26 cellular contexts compared by ENCODE assay signal in the genomic region with DNA sequence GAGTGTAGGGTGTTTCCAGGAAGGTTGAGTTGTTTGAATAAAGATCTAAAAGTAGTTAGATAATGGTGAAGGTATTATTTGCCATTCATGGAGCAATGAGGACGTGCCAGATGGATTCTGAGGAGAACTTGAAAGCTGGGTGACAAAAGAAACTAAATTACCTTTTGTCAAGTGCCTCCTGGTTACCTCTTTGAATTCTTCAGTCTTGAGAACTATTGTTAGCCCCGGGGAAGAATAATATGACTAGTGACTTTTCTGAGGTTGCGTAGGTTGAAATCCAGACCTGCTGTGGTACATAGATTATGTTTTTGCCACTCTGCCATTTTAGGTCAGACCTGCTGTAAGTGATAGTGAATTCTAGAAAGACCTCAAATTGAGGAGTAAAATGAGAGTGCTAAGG. TPM values are rescaled to one million over a fixed set of nuclear protein-coding genes. Genes with fewer than 3 reads are reported as not detected.
DNase-seq lines count a peak whose midpoint lies in the region; ATAC-seq and TF ChIP-seq lines count a peak whose summit lies in the region.
"Had no signal": no experiment of that assay in that cellular context is flagged by ENCODE, and none has a peak within 500 bp of the region (broad histone marks: within the 10 kb centered on the region; RNA-seq: fewer than 3 reads in every experiment).

No MANE protein-coding gene starts in this region.

- no CpG with 5 or more reads among the region's 3 CpGs for WGBS in trophoblast cell (ENCODE audit: extremely low coverage, insufficient coverage, insufficient read length)

- no peaks in the 10 kb centered on the region for H3K9me3 ChIP-seq in trophoblast cell (ENCODE audit: insufficient read depth, low read depth, low read length)
- H3K9me3 ChIP-seq: HAP-1 had no signal

- H3K4me3 ChIP-seq in trophoblast cell (ENCODE audit: low read depth, low read length), result no peak overlapping the region
- H3K4me3 ChIP-seq: HAP-1 had no signal

- H3K4me1 Mint-ChIP-seq in HFFc6 (ENCODE audit: low read depth), result peaks cover 88% of the 10 kb centered on the region
- peaks cover 78% of the 10 kb centered on the region for H3K4me1 Mint-ChIP-seq in chondrocyte (ENCODE audit: low read depth)

- H4K8ac ChIP-seq in trophoblast cell (ENCODE audit: low read depth, low read length), result no peak overlapping the region

- H3K27me3 ChIP-seq in trophoblast cell (ENCODE audit: insufficient read depth, low read length), result no peaks in the 10 kb centered on the region
- no peaks in the 10 kb centered on the region for H3K27me3 ChIP-seq in foreskin keratinocyte

- H3K4me3 Mint-ChIP-seq in HFFc6, result no peak overlapping the region
- no peak overlapping the region for H3K4me3 Mint-ChIP-seq in chondrocyte (ENCODE audit: unreplicated experiment)
- H3K4me3 Mint-ChIP-seq: B cell; CD8-positive, alpha-beta T cell had no signal

- H2AK5ac ChIP-seq in trophoblast cell (ENCODE audit: low read length), result no peak overlapping the region

- no peak overlapping the region for H3K23ac ChIP-seq in trophoblast cell (ENCODE audit: low read length)

- peaks cover 57% of the 10 kb centered on the region for H3K36me3 Mint-ChIP-seq in HFFc6 (ENCODE audit: low read depth)
- peaks cover 5% of the 10 kb centered on the region for H3K36me3 Mint-ChIP-seq in chondrocyte (ENCODE audit: low read depth)
- H3K36me3 Mint-ChIP-seq: CD8-positive, alpha-beta T cell had no signal

- DNase-seq in NCI-H2107 treated with DMSO at 0.1 percent for 48 hours (lab: John Stamatoyannopoulos, UW; ENCODE audit: unreplicated experiment) (peak; percentile 39), NCI-H2107 (lab: John Stamatoyannopoulos, UW) (no peak), HFFc6 (no peak), chondrocyte (ENCODE audit: low spot score) (no peak), trophoblast cell (peak; percentile 21 to 70), foreskin keratinocyte (no peak), HCEC 1CT (no peak)
- DNase-seq: CD8-positive, alpha-beta T cell; DMS 273 treated with DMSO at 0.1 percent for 48 hours; DMS79; EL; GDM1; GOT3; IMR-90; KG1; MM.1S; NCI-H2029 treated with DMSO at 0.1 percent for 48 hours; NCI-H446 treated with DMSO at 0.1 percent for 48 hours; NCI-H526; SHP77 had no signal

- H3K9ac ChIP-seq in trophoblast cell (ENCODE audit: low read length), result no peak overlapping the region

- no peak overlapping the region for H2BK120ac ChIP-seq in trophoblast cell (ENCODE audit: insufficient read depth, low read length, poor library complexity)

- H2AFZ ChIP-seq in trophoblast cell (ENCODE audit: insufficient read depth, low read length, poor library complexity), result no peak overlapping the region

- H3K79me2 ChIP-seq in trophoblast cell (ENCODE audit: control insufficient read depth, insufficient read depth, low read length, poor library complexity), result peaks cover 6% of the 10 kb centered on the region

- H3K4ac ChIP-seq in trophoblast cell (ENCODE audit: low read depth, low read length), result no peak overlapping the region

- H3K4me2 ChIP-seq in trophoblast cell (ENCODE audit: low read length), result no peak overlapping the region

- H3K14ac ChIP-seq in trophoblast cell (ENCODE audit: low read length), result no peak overlapping the region

- H3K27ac ChIP-seq in trophoblast cell (ENCODE audit: low read depth, low read length), result no peak overlapping the region
- no peak overlapping the region for H3K27ac ChIP-seq in foreskin keratinocyte
- H3K27ac ChIP-seq: 22Rv1, C4-2B, RWPE1 had no signal

- H3K4me1 ChIP-seq in trophoblast cell (ENCODE audit: control insufficient read depth in 1 of 2, insufficient read depth in 2 of 2, low read length in 2 of 2) (peaks cover 9 to 21% of the 10 kb centered on the region in 2 experiments), foreskin keratinocyte (peaks cover 21% of the 10 kb centered on the region)

- H3K36me3 ChIP-seq in trophoblast cell (ENCODE audit: control insufficient read depth in 1 of 2, insufficient read depth in 2 of 2, low read length in 2 of 2), result peaks cover 0 to 2% of the 10 kb centered on the region in 2 experiments
- H3K36me3 ChIP-seq: HAP-1 had no signal

- no peak overlapping the region for H2BK5ac ChIP-seq in trophoblast cell (ENCODE audit: low read depth, low read length, poor library complexity)

- H3K27me3 Mint-ChIP-seq in HFFc6 (ENCODE audit: insufficient read depth) (0 out of 2 replicates have a peak, but pooled peaks cover 2% of the 10 kb centered on the region), chondrocyte (ENCODE audit: low read depth) (no peaks in the 10 kb centered on the region)
- H3K27me3 Mint-ChIP-seq: B cell had no signal

- H3K9me3 Mint-ChIP-seq in HFFc6 (no peaks in the 10 kb centered on the region), chondrocyte (ENCODE audit: low read depth) (no peaks in the 10 kb centered on the region)
- H3K9me3 Mint-ChIP-seq: CD8-positive, alpha-beta T cell had no signal

- peaks cover 7% of the 10 kb centered on the region for H3K79me1 ChIP-seq in trophoblast cell (ENCODE audit: low read length)

- no peak overlapping the region for H2BK12ac ChIP-seq in trophoblast cell (ENCODE audit: low read length)

- TF ChIP-seq CTCF in HFFc6 (IDR thresholded peaks at IDR 0.05) (no peak), chondrocyte (IDR thresholded peaks at IDR 0.05) (no peak), foreskin keratinocyte (conservative IDR thresholded peaks at IDR 0.05) (no peak)

- H4K91ac ChIP-seq in trophoblast cell (ENCODE audit: low read depth, low read length), result no peak overlapping the region

- ATAC-seq in foreskin keratinocyte, result no peak
- ATAC-seq: CD8-positive, alpha-beta T cell; Panc1 had no signal

- H4K12ac ChIP-seq in trophoblast cell (ENCODE audit: low read depth, low read length), result no peak overlapping the region

- H3K27ac Mint-ChIP-seq in HFFc6 (peak overlapping the region; percentile 42), chondrocyte (ENCODE audit: unreplicated experiment) (peak overlapping the region; percentile 65)
- H3K27ac Mint-ChIP-seq: B cell; CD8-positive, alpha-beta T cell had no signal

- H3K18ac ChIP-seq in trophoblast cell (ENCODE audit: low read length), result no peak overlapping the region

RNA-seq across cellular contexts. Expression of a gene that starts 11.5 kb away (rescaled TPM):
- total RNA-seq in HFFc6 (2021; fragmentation: NEBNext Ultra II Directional; extraction: Animal tissue kit (Norgen Biotek cat#: 25700)), result 100 to 1,000 TPM; 352 to 465 (median 393) TPM
- 307 to 453 TPM (median 449 TPM) in 3 replicates for total RNA-seq in chondrocyte
- polyA plus RNA-seq in trophoblast cell (2013), result 230 and 236 TPM in 2 replicates
- total RNA-seq in foreskin keratinocyte, result 93.6 and 109 TPM in 2 replicates
- 30.3 and 34.0 TPM in 2 replicates for polyA plus RNA-seq in foreskin keratinocyte

Comparison
In these comparisons a context has a peak if more than half of its experiments do, and no peak if none do; other contexts are left out.
1. DNase-seq: peak in NCI-H2107 treated with DMSO at 0.1 percent for 48 hours (single experiment) and trophoblast cell (2 of 2); none in NCI-H2107 (single experiment), HFFc6 (single experiment), chondrocyte (single experiment), foreskin keratinocyte (0 of 2) and HCEC 1CT (single experiment).